8 cellular contexts compared by ENCODE assay signal in genomic region chrX:120302434-120302833, GRCh38. TPM values are rescaled to one million over a fixed set of nuclear protein-coding genes. Genes with fewer than 3 reads are reported as not detected.
DNase-seq lines count a peak whose midpoint lies in the region; ATAC-seq lines count a peak whose summit lies in the region.

No MANE protein-coding gene starts in this region.

- peak; percentile 97 for ATAC-seq in GM21786 (IDR thresholded peaks at IDR 0.05; ENCODE audit: unreplicated experiment)

- DNase-seq in NCI-H748 (lab: John Stamatoyannopoulos, UW; ENCODE audit: unreplicated experiment) (peak; percentile 35), NCI-H748 treated with DMSO at 0.1 percent for 48 hours (lab: John Stamatoyannopoulos, UW) (no peak), KG1 (lab: John Stamatoyannopoulos, UW) (peak; percentile 2), renal cortical epithelial cell (ENCODE audit: low read depth) (peak; percentile 59), iPS-NIHi7 (ENCODE audit: extremely low spot score) (no peak), SIG-M5 treated with dmso at 0.1 percent for 504 hours (lab: John Stamatoyannopoulos, UW; ENCODE audit: unreplicated experiment) (no peak)
- DNase-seq in activated CD8-positive, alpha-beta memory T cell treated with anti-CD3 and anti-CD28 coated beads, Interleukin-2, amount 50 U/mL, for 4 hours = peak; percentile 29

RNA-seq across cellular contexts. Expression of gene TMEM255A, which starts 8.8 kb away (rescaled TPM):
- 0.17 and 0.30 TPM in 2 replicates for total RNA-seq in renal cortical epithelial cell

RNA-seq across cellular contexts. Expression of gene ZBTB33, which starts 51.8 kb away (rescaled TPM):
- 15.6 and 23.5 TPM in 2 replicates for total RNA-seq in renal cortical epithelial cell

RNA-seq across cellular contexts. Expression of gene ATP1B4, which starts 59.5 kb away (rescaled TPM):
- not detected in 2 replicates for total RNA-seq in renal cortical epithelial cell

Comparison
In these comparisons a context has a peak if more than half of its experiments do, and no peak if none do; other contexts are left out.
1. DNase-seq: peak in NCI-H748 (single experiment), KG1 (single experiment), activated CD8-positive, alpha-beta memory T cell treated with anti-CD3 and anti-CD28 coated beads, Interleukin-2, amount 50 U/mL, for 4 hours (single experiment) and renal cortical epithelial cell (single experiment); none in NCI-H748 treated with DMSO at 0.1 percent for 48 hours (single experiment), iPS-NIHi7 (single experiment) and SIG-M5 treated with dmso at 0.1 percent for 504 hours (single experiment).